2 cellular contexts compared by ENCODE assay signal in the genomic region with DNA sequence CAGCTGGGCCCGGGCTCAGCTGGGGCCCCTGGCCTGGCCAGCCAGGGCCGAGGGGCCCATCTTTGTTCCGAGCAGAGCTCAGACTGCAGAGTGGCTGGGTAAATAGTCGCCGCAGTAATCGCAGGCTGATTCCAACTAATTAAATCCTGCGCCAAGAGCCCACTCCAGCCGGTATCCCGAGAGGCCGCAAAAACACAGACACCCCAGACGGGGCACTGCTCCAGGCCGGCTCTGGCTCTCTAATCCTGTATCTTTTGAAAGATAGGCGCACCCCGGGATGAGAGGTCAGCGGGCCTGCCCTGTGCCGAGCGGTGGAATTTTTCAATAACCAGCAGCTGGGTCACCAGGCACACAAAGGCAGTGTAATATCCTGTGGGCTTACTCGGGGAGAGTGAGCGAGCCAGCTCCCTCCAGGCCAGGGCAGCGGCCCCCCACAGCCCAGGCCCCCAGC.
TF ChIP-seq lines count a peak whose summit lies in the region.

No MANE protein-coding gene starts in this region.

TF ChIP-seq in H1, 55 proteins besides CTCF, POLR2A, EP300 and RAD21:
- TF ChIP-seq KDM1A (IDR thresholded peaks at IDR 0.05; ENCODE audit: borderline replicate concordance, low read length) (no peak), SUZ12 (IDR thresholded peaks at IDR 0.05; ENCODE audit: low read length) (0 out of 2 replicates have a peak, but pooled peaks have one; percentile 19)

TF ChIP-seq in WTC11, 78 proteins besides CTCF, POLR2A, EP300 and RAD21:
- TF ChIP-seq KAT7 (CRISPR knock-in tag; IDR thresholded peaks at IDR 0.05; ENCODE audit: borderline replicate concordance) (no peak), ZNF232 (CRISPR knock-in tag; IDR thresholded peaks at IDR 0.05) (no peak), ZNF423 (CRISPR knock-in tag; IDR thresholded peaks at IDR 0.05) (no peak), MXD4 (CRISPR knock-in tag; IDR thresholded peaks at IDR 0.05; ENCODE audit: borderline replicate concordance) (no peak), TP53 (CRISPR knock-in tag; IDR thresholded peaks at IDR 0.05) (no peak), NR3C1 (CRISPR knock-in tag; conservative IDR thresholded peaks at IDR 0.05; ENCODE audit: low read depth) (no peak), ZNF219 (CRISPR knock-in tag; IDR thresholded peaks at IDR 0.05; ENCODE audit: borderline replicate concordance) (no peak), GRHL2 (CRISPR knock-in tag; IDR thresholded peaks at IDR 0.05; ENCODE audit: insufficient replicate concordance, severe bottlenecking) (no peak)
- TF ChIP-seq, protein P1, sequence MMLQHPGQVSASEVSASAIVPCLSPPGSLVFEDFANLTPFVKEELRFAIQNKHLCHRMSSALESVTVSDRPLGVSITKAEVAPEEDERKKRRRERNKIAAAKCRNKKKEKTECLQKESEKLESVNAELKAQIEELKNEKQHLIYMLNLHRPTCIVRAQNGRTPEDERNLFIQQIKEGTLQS (CRISPR knock-in tag; conservative IDR thresholded peaks at IDR 0.05): no peak
- TF ChIP-seq, protein P2, sequence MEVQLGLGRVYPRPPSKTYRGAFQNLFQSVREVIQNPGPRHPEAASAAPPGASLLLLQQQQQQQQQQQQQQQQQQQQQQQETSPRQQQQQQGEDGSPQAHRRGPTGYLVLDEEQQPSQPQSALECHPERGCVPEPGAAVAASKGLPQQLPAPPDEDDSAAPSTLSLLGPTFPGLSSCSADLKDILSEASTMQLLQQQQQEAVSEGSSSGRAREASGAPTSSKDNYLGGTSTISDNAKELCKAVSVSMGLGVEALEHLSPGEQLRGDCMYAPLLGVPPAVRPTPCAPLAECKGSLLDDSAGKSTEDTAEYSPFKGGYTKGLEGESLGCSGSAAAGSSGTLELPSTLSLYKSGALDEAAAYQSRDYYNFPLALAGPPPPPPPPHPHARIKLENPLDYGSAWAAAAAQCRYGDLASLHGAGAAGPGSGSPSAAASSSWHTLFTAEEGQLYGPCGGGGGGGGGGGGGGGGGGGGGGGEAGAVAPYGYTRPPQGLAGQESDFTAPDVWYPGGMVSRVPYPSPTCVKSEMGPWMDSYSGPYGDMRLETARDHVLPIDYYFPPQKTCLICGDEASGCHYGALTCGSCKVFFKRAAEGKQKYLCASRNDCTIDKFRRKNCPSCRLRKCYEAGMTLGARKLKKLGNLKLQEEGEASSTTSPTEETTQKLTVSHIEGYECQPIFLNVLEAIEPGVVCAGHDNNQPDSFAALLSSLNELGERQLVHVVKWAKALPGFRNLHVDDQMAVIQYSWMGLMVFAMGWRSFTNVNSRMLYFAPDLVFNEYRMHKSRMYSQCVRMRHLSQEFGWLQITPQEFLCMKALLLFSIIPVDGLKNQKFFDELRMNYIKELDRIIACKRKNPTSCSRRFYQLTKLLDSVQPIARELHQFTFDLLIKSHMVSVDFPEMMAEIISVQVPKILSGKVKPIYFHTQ (CRISPR knock-in tag; IDR thresholded peaks at IDR 0.05): no peak
- TF ChIP-seq, protein P3, sequence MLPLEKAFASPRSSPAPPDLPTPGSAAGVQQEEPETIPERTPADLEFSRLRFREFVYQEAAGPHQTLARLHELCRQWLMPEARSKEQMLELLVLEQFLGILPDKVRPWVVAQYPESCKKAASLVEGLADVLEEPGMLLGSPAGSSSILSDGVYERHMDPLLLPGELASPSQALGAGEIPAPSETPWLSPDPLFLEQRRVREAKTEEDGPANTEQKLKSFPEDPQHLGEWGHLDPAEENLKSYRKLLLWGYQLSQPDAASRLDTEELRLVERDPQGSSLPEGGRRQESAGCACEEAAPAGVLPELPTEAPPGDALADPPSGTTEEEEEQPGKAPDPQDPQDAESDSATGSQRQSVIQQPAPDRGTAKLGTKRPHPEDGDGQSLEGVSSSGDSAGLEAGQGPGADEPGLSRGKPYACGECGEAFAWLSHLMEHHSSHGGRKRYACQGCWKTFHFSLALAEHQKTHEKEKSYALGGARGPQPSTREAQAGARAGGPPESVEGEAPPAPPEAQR (CRISPR knock-in tag; IDR thresholded peaks at IDR 0.05): no peak
- TF ChIP-seq, protein P4, sequence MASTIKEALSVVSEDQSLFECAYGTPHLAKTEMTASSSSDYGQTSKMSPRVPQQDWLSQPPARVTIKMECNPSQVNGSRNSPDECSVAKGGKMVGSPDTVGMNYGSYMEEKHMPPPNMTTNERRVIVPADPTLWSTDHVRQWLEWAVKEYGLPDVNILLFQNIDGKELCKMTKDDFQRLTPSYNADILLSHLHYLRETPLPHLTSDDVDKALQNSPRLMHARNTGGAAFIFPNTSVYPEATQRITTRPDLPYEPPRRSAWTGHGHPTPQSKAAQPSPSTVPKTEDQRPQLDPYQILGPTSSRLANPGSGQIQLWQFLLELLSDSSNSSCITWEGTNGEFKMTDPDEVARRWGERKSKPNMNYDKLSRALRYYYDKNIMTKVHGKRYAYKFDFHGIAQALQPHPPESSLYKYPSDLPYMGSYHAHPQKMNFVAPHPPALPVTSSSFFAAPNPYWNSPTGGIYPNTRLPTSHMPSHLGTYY (CRISPR knock-in tag; IDR thresholded peaks at IDR 0.05): no peak
